Comparison of ENCODE assay signal across 30 cellular contexts in the genomic region with DNA sequence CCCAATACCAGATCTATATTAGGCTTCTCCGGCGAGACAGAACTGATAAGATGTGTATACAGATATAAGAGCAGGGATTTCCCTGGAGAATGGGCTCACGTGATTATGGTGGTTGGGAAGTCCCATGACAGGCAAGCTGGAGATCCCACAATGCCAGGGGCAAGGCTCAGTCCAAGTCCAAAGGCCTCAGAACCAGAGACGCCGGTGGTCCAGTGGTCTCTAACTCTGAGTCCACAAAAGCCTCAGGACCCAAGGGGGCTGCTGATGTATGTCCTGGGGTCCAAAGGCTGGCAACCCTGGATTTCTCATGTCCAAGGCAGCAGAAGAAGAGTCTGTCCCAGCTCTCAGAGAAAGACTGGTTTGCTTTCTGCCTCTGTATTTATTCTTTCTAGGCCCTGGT. TPM values are rescaled to one million over a fixed set of nuclear protein-coding genes. Genes with fewer than 3 reads are reported as not detected.
"Had no signal": no experiment of that assay in that cellular context is flagged by ENCODE, and none has a peak within 500 bp of the region (broad histone marks: within the 10 kb centered on the region; RNA-seq: fewer than 3 reads in every experiment).

No MANE protein-coding gene starts in this region.

- H3K9ac ChIP-seq: parathyroid adenoma had no signal

- H3K4me2 ChIP-seq: hepatocyte had no signal

- FAIRE-seq: small intestine had no signal

- H3K27ac ChIP-seq: heart right ventricle, hepatocyte, lower lobe of right lung, parathyroid adenoma, psoas muscle, transverse colon, upper lobe of left lung had no signal

- H2AFZ ChIP-seq: hepatocyte, parathyroid adenoma had no signal

- DNase-seq: heart right ventricle; islet precursor cell; lower lobe of right lung; mammary epithelial cell; mesenchymal stem cell; nucleus accumbens; small intestine; stimulated activated CD4-positive, alpha-beta T cell treated with anti-CD3 and anti-CD28 coated beads, Interleukin-1b, Interleukin-23, amount 100 ng/mL, for 48 hours; stimulated activated CD4-positive, alpha-beta T cell treated with anti-CD3 and anti-CD28 coated beads, Interleukin-2, amount 100 ng/mL, for 48 hours; stimulated activated CD4-positive, alpha-beta T cell treated with anti-CD3 and anti-CD28 coated beads, Interleukin-4, amount 100 ng/mL, for 4 hours; stimulated activated CD8-positive, alpha-beta memory T cell treated with anti-CD3 and anti-CD28 coated beads, Interleukin-4, amount 100 ng/mL, for 48 hours; stimulated activated naive CD4-positive, alpha-beta T cell treated with Interleukin-2 at 50 U/mL for 16 hours; stimulated activated naive CD8-positive, alpha-beta T cell treated with anti-CD3 and anti-CD28 coated beads, Interleukin-15, amount 100 ng/mL, for 72 hours; substantia nigra; transverse colon; upper lobe of left lung had no signal

- H3K36me3 ChIP-seq: heart right ventricle, lower lobe of right lung, transverse colon, upper lobe of left lung had no signal

- H3K27me3 ChIP-seq: hepatocyte, transverse colon, upper lobe of left lung had no signal

- H3K79me2 ChIP-seq: hepatocyte, parathyroid adenoma had no signal

- H3K4me1 ChIP-seq: heart right ventricle, lower lobe of right lung, parathyroid adenoma, psoas muscle, transverse colon, upper lobe of left lung had no signal

- H3K9me3 ChIP-seq: psoas muscle had no signal

- H3K4me3 ChIP-seq: heart right ventricle, hepatocyte, lower lobe of right lung, psoas muscle, transverse colon, upper lobe of left lung had no signal

- ATAC-seq: heart right ventricle; left lobe of liver; lower lobe of right lung; psoas muscle; sciatic nerve; stimulated activated memory B cell treated with anti-CD40 and anti-IgM and Interleukin-4, amounts not matched to agents 10 μg/mL and 1 μg/mL and 100 μg/mL, for 72 hours; stimulated activated naive CD8-positive, alpha-beta T cell treated with anti-CD3 and anti-CD28 coated beads, Interleukin-15, amount 100 ng/mL, for 72 hours had no signal

RNA-seq across cellular contexts. Expression of gene MRGPRG, which starts 37.7 kb away (rescaled TPM):
- total RNA-seq: heart right ventricle, hepatocyte, kidney epithelial cell, left lobe of liver, liver, lower lobe of right lung, mammary epithelial cell, mucosa of gallbladder, neural crest cell, osteocyte, posterior vena cava, psoas muscle, sciatic nerve, temporal lobe, transverse colon, upper lobe of left lung had no signal
- polyA plus RNA-seq: heart right ventricle, hepatocyte, liver, mammary epithelial cell, psoas muscle, small intestine, thymus had no signal

RNA-seq across cellular contexts. Expression of gene MRGPRE, which starts 51.3 kb away (rescaled TPM):
- total RNA-seq: hepatocyte, left lobe of liver, lower lobe of right lung, neural crest cell, osteocyte, psoas muscle, sciatic nerve, temporal lobe, transverse colon had no signal
- polyA plus RNA-seq: heart right ventricle, hepatocyte, liver, mammary epithelial cell, psoas muscle had no signal
